Comparison of ENCODE assay signal across 8 cellular contexts in genomic region chr10:13371879-13372470, GRCh38. TPM values are rescaled to one million over a fixed set of nuclear protein-coding genes. Genes with fewer than 3 reads are reported as not detected.
DNase-seq lines count a peak whose midpoint lies in the region; ATAC-seq and TF ChIP-seq lines count a peak whose summit lies in the region.

No MANE protein-coding gene starts in this region.

- H3K4me1 ChIP-seq in hepatocyte (ENCODE audit: insufficient read depth) = no peaks in the 10 kb centered on the region
- no peaks in the 10 kb centered on the region for H3K4me1 ChIP-seq in gastrocnemius medialis

- H3K4me3 Mint-ChIP-seq in T-helper 17 cell = no peak overlapping the region

- in situ Hi-C loops in gastrocnemius medialis (cut with MboI; ENCODE audit: low sequenced_read_pairs in 4 of 4) = loop anchor here in 2 of 4 donors (5.0 to 25.0 kb wide), 3 partner anchors 75 to 215 kb away; partner anchors contain the start of genes BEND7 (in 1 of the 2) and PRPF18 (in 1 of the 2)

- no peaks in the 10 kb centered on the region for H3K27me3 ChIP-seq in hepatocyte
- H3K27me3 ChIP-seq in gastrocnemius medialis = peaks cover 0 to 2% (median 0%) of the 10 kb centered on the region in 3 donors

- TF ChIP-seq POLR2A in gastrocnemius medialis (IDR thresholded peaks at IDR 0.05) = no peak

- no peaks in the 10 kb centered on the region for H3K79me2 ChIP-seq in hepatocyte

- H3K27ac ChIP-seq in hepatocyte (no peak overlapping the region), gastrocnemius medialis (no peak overlapping the region)

- H3K27ac Mint-ChIP-seq in T-helper 17 cell = no peak overlapping the region

- H3K4me3 ChIP-seq in hepatocyte (no peak overlapping the region), gastrocnemius medialis (no peak overlapping the region)

- no peak overlapping the region for H2AFZ ChIP-seq in hepatocyte

- H3K4me2 ChIP-seq in hepatocyte = no peak overlapping the region

- H3K27me3 Mint-ChIP-seq in T-helper 17 cell = peaks cover 7% of the 10 kb centered on the region

- H3K36me3 ChIP-seq in hepatocyte (replicated peaks; ENCODE audit: insufficient read depth, low read depth) = no peaks in the 10 kb centered on the region
- no peaks in the 10 kb centered on the region for H3K36me3 ChIP-seq in gastrocnemius medialis

- DNase-seq in GM04504 (ENCODE audit: low read depth) (peak; percentile 68), NCI-H146 (lab: John Stamatoyannopoulos, UW) (peak; percentile 84), T-helper 17 cell (peak in 2 of 3 donors; percentile 29 to 56), astrocyte of the hippocampus (ENCODE audit: low read depth, low spot score) (peak; percentile 92), hepatocyte (ENCODE audit: low spot score) (peak; percentile 89), gastrocnemius medialis (peak; percentile 29 to 46)

- H3K9me2 ChIP-seq in hepatocyte (replicated peaks; ENCODE audit: insufficient read depth) = no peaks in the 10 kb centered on the region

- intact Hi-C loops in gastrocnemius medialis (cut with DNase I; ENCODE audit: low total_unique reads) = loop anchor here (1.0 to 5.0 kb wide), 3 partner anchors 68 to 405 kb away; partner anchors contain the start of gene PRPF18

- no peaks in the 10 kb centered on the region for H3K4me1 Mint-ChIP-seq in T-helper 17 cell

- H3K36me3 Mint-ChIP-seq in T-helper 17 cell (ENCODE audit: low read depth) = no peaks in the 10 kb centered on the region

- H3K9me3 ChIP-seq in T-helper 17 cell (ENCODE audit: control insufficient read depth, low read length, poor library complexity, severe bottlenecking) (no peaks in the 10 kb centered on the region), hepatocyte (ENCODE audit: low read depth) (no peaks in the 10 kb centered on the region), gastrocnemius medialis (no peaks in the 10 kb centered on the region)

- 35% methylated on average over 6 of the region's 6 CpGs for WGBS in hepatocyte (ENCODE audit: low lambda C conversion rate, missing lambda C conversion rate)

- ATAC-seq in HG02571 (IDR thresholded peaks at IDR 0.05; ENCODE audit: unreplicated experiment) (peak; percentile 78), T-helper 17 cell (peak; percentile 99), gastrocnemius medialis (peak; percentile 79 to 91), HG03196 (IDR thresholded peaks at IDR 0.05; ENCODE audit: unreplicated experiment) (no peak)

- no peaks in the 10 kb centered on the region for H4K20me1 ChIP-seq in hepatocyte (ENCODE audit: insufficient read depth, poor library complexity, severe bottlenecking)

- peak; percentile 95 for TF ChIP-seq CTCF in hepatocyte (IDR thresholded peaks at IDR 0.05; ENCODE audit: poor library complexity)
- TF ChIP-seq CTCF in gastrocnemius medialis (IDR thresholded peaks at IDR 0.05 in 4 of 5, conservative IDR thresholded peaks at IDR 0.05 in 1 of 5) = peak; percentile 59 to 88 (median 83)

RNA-seq across cellular contexts. Expression of gene SEPHS1, which starts 23.9 kb away (rescaled TPM):
- total RNA-seq in T-helper 17 cell (10 to 100 TPM; 18.9 to 20.2 TPM), hepatocyte (48.5 and 52.8 TPM in 2 replicates), gastrocnemius medialis (10 to 100 TPM; 22.4 to 29.7 (median 27.9) TPM)
- polyA plus RNA-seq in hepatocyte = 41.5 and 45.9 TPM in 2 replicates

Comparison
In these comparisons a context has a peak if more than half of its experiments do, and no peak if none do; other contexts are left out.
1. DNase-seq: peak in every context shown above with its lines; median percentile 92 in astrocyte of the hippocampus; 89 in hepatocyte; 84 in NCI-H146; 68 in GM04504; 42 in T-helper 17 cell; 38 in gastrocnemius medialis.